ENCODE assay signal across 24 cellular contexts in the genomic region with DNA sequence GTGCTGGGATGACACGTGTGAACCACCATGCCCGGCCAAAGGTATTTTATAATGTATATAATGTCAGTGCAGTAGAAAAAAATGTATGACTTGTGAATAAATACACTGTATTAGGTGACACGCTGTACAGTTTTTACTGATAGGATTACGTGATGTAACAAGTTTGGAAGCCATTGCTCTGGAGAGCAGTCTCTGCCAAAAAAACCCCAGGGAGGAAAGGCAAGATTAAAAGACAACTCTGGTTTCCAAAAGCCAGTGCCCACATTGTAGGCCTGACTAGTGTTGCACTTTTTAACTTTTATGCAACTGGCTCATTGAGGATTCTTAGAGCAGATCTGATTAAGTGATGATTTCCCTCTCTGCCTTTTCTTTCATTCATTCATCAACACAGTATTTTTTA.
DNase-seq lines count a peak whose midpoint lies in the region; ATAC-seq and TF ChIP-seq lines count a peak whose summit lies in the region.
"Had no signal": no experiment of that assay in that cellular context is flagged by ENCODE, and none has a peak within 500 bp of the region (broad histone marks: within the 10 kb centered on the region; RNA-seq: fewer than 3 reads in every experiment).

No MANE protein-coding gene starts in this region.

- H3F3A ChIP-seq in GM23338 (replicated peaks; ENCODE audit: low read depth), result no peaks in the 10 kb centered on the region

- H3K79me2 ChIP-seq in ACC112 (ENCODE audit: control insufficient read depth, insufficient read depth, low read length, unreplicated experiment), result no peaks in the 10 kb centered on the region
- no peaks in the 10 kb centered on the region for H3K79me2 ChIP-seq in GM23338 (replicated peaks; ENCODE audit: insufficient read depth)

- H3K36me3 Mint-ChIP-seq in GM23338 (ENCODE audit: low read depth), result peaks cover 20% of the 10 kb centered on the region
- H3K36me3 Mint-ChIP-seq: memory B cell had no signal

- DNase-seq in GM23338 (ENCODE audit: low spot score), result no peak
- peak; percentile 16 to 54 for DNase-seq in cardiac fibroblast (ENCODE audit: low read depth in 2 of 2)
- DNase-seq in left ventricle myocardium superior, result no peak
- no peak for DNase-seq in NCI-H1930 (lab: John Stamatoyannopoulos, UW)
- DNase-seq: activated CD4-positive, alpha-beta T cell treated with anti-CD3 and anti-CD28 coated beads for 1 hour; activated effector memory CD4-positive, alpha-beta T cell treated with Interleukin-2 at 50 U/mL for 16 hours; activated T-cell treated with anti-CD3 and anti-CD28 coated beads for 4 hours; effector CD4-positive, alpha-beta T cell; foreskin keratinocyte; left cardiac atrium; NCI-H774; posterior cingulate gyrus; RPMI8226; sigmoid colon; stimulated activated CD4-positive, alpha-beta T cell treated with anti-CD3 and anti-CD28 coated beads, Interleukin-15, amount 100 ng/mL, for 24 hours; T-helper 2 cell; uterus had no signal

- no peaks in the 10 kb centered on the region for H3K27me3 Mint-ChIP-seq in GM23338 (ENCODE audit: insufficient read depth, low read depth, poor library complexity)
- H3K27me3 Mint-ChIP-seq: activated naive CD8-positive, alpha-beta T cell; stimulated activated naive CD8-positive, alpha-beta T cell treated with anti-CD3 and anti-CD28 coated beads, Interleukin-15, Interleukin-2, amounts not matched to agents 100 ng/mL and 50 ng/mL, for 24 hours had no signal

- no peak overlapping the region for H2AFZ ChIP-seq in ACC112 (ENCODE audit: low read length, unreplicated experiment)
- H2AFZ ChIP-seq in GM23338, result no peak overlapping the region

- peaks cover 33% of the 10 kb centered on the region for H3K4me1 ChIP-seq in ACC112 (ENCODE audit: control insufficient read depth, insufficient read depth, low read length, unreplicated experiment)
- 0 out of 2 replicates have a peak, but pooled peaks cover 2% of the 10 kb centered on the region for H3K4me1 ChIP-seq in GM23338 (ENCODE audit: insufficient read depth)

- intact Hi-C loops in left ventricle myocardium superior (cut with micrococcal nuclease), result no loop called here

- no peaks in the 10 kb centered on the region for H3K9me2 ChIP-seq in GM23338 (ENCODE audit: insufficient read depth)

- 0 out of 2 replicates have a peak overlapping the region, but pooled peaks have one; percentile 47 for H3K4me3 ChIP-seq in ACC112 (ENCODE audit: low read depth, low read length)
- no peak overlapping the region for H3K4me3 ChIP-seq in GM23338
- no peak overlapping the region for H3K4me3 ChIP-seq in cardiac fibroblast (replicated peaks in 1 of 2; ENCODE audit: low read depth in 2 of 2, low read length in 2 of 2)
- H3K4me3 ChIP-seq: sigmoid colon, uterus had no signal

- H3K27ac Mint-ChIP-seq in GM23338, result 0 out of 2 replicates have a peak overlapping the region, but pooled peaks have one; percentile 39
- H3K27ac Mint-ChIP-seq: activated naive CD8-positive, alpha-beta T cell; memory B cell; stimulated activated naive CD8-positive, alpha-beta T cell treated with anti-CD3 and anti-CD28 coated beads, Interleukin-15, Interleukin-2, amounts not matched to agents 100 ng/mL and 50 ng/mL, for 24 hours had no signal

- ATAC-seq in GM23338 (no peak), left ventricle myocardium superior (peak; percentile 48), GM18502 (IDR thresholded peaks at IDR 0.05; ENCODE audit: poor library complexity, unreplicated experiment) (no peak), HG03571 (IDR thresholded peaks at IDR 0.05; ENCODE audit: unreplicated experiment) (no peak)

- 0 out of 2 replicates have a peak, but pooled peaks cover 3% of the 10 kb centered on the region for H4K20me1 ChIP-seq in GM23338 (replicated peaks; ENCODE audit: insufficient read depth)

- H3K27me3 ChIP-seq in ACC112 (ENCODE audit: insufficient read depth, low read length), result no peaks in the 10 kb centered on the region
- H3K27me3 ChIP-seq in GM23338 (ENCODE audit: insufficient read depth), result no peaks in the 10 kb centered on the region
- H3K27me3 ChIP-seq: foreskin keratinocyte, sigmoid colon, uterus had no signal

- no peak for TF ChIP-seq CTCF in GM23338 (conservative IDR thresholded peaks at IDR 0.05; ENCODE audit: low read depth in 2 of 2)
- no peak for TF ChIP-seq CTCF in cardiac fibroblast (IDR thresholded peaks at IDR 0.05; ENCODE audit: low read depth, low read length)

- H3K27ac ChIP-seq in ACC112 (ENCODE audit: low read depth, low read length) (peak overlapping the region; percentile 57), GM23338 (ENCODE audit: low read depth) (no peak overlapping the region)
- H3K27ac ChIP-seq: epithelial cell of prostate, foreskin keratinocyte, uterus had no signal

- H3K36me3 ChIP-seq in ACC112 (ENCODE audit: insufficient read depth, low read length), result no peaks in the 10 kb centered on the region
- no peaks in the 10 kb centered on the region; the same call in 1 of the 2 replicates for H3K36me3 ChIP-seq in GM23338 (ENCODE audit: insufficient read depth)
- H3K36me3 ChIP-seq: uterus had no signal

- H3K4me3 Mint-ChIP-seq in GM23338, result no peak overlapping the region
- H3K4me3 Mint-ChIP-seq: activated naive CD8-positive, alpha-beta T cell; memory B cell; stimulated activated naive CD8-positive, alpha-beta T cell treated with anti-CD3 and anti-CD28 coated beads, Interleukin-15, Interleukin-2, amounts not matched to agents 100 ng/mL and 50 ng/mL, for 24 hours had no signal

- H3K4me2 ChIP-seq in GM23338, result no peak overlapping the region

- peaks cover 4% of the 10 kb centered on the region; the same call in 2 of the 3 replicates for H3K4me1 Mint-ChIP-seq in GM23338
- H3K4me1 Mint-ChIP-seq: memory B cell had no signal

- no peaks in the 10 kb centered on the region for H3K9me3 Mint-ChIP-seq in GM23338
- H3K9me3 Mint-ChIP-seq: memory B cell; stimulated activated naive CD8-positive, alpha-beta T cell treated with anti-CD3 and anti-CD28 coated beads, Interleukin-15, Interleukin-2, amounts not matched to agents 100 ng/mL and 50 ng/mL, for 24 hours had no signal

TF ChIP-seq in GM23338, 12 proteins besides CTCF, POLR2A, EP300 and RAD21 (continues in another document):
- TF ChIP-seq JUNB (IDR thresholded peaks at IDR 0.05; ENCODE audit: unreplicated experiment), result no peak
- TF ChIP-seq ZNF331 (CRISPR knock-in tag; IDR thresholded peaks at IDR 0.05; ENCODE audit: low read depth), result no peak
- no peak for TF ChIP-seq ZNF114 (CRISPR knock-in tag; IDR thresholded peaks at IDR 0.05)
- TF ChIP-seq NANOG (IDR thresholded peaks at IDR 0.05; ENCODE audit: borderline replicate concordance), result no peak
- no peak for TF ChIP-seq ZNF462 (CRISPR knock-in tag; IDR thresholded peaks at IDR 0.05)
- no peak for TF ChIP-seq CREB1 (CRISPR knock-in tag; IDR thresholded peaks at IDR 0.05; ENCODE audit: low read depth)

Comparison
In these comparisons a context has a peak if more than half of its experiments do, and no peak if none do; other contexts are left out.
1. DNase-seq: peak in cardiac fibroblast (2 of 2); none in GM23338 (single experiment), left ventricle myocardium superior (single experiment) and NCI-H1930 (0 of 2).